ENCODE assay signal across 32 cellular contexts in genomic region chr7:87187120-87187519, GRCh38.
"Had no signal": no experiment of that assay in that cellular context is flagged by ENCODE, and none has a peak within 500 bp of the region (broad histone marks: within the 10 kb centered on the region; RNA-seq: fewer than 3 reads in every experiment).

No MANE protein-coding gene starts in this region.

- DNase-seq: activated CD4-positive, alpha-beta memory T cell treated with anti-CD3 and anti-CD28 coated beads for 36 hours; activated CD4-positive, alpha-beta T cell treated with anti-CD3 and anti-CD28 coated beads for 36 hours; activated CD4-positive, alpha-beta T cell treated with anti-CD3 and anti-CD28 coated beads, Interleukin-2, amount 10 ng/mL, durations not matched to agents 24 days and 14 days; activated CD4-positive, CD25-positive, alpha-beta regulatory T cell; activated CD4-positive, CD25-positive, alpha-beta regulatory T cell treated with anti-CD3 and anti-CD28 coated beads, Interleukin-2, amount 50 U/mL, for 72 hours; activated CD8-positive, alpha-beta memory T cell treated with anti-CD3 and anti-CD28 coated beads, Interleukin-2, amount 50 U/mL, for 48 hours; activated effector memory CD4-positive, alpha-beta T cell treated with anti-CD3 and anti-CD28 coated beads, Interleukin-2, amount 50 U/mL, for 16 hours; activated naive CD4-positive, alpha-beta T cell treated with anti-CD3 and anti-CD28 coated beads for 36 hours; activated naive CD8-positive, alpha-beta T cell treated with anti-CD3 and anti-CD28 coated beads for 36 hours; activated naive CD8-positive, alpha-beta T cell treated with anti-CD3 and anti-CD28 coated beads, Interleukin-2, amount 50 U/mL, for 24 hours; activated T-cell treated with anti-CD3 and anti-CD28 coated beads for 4 hours; activated T-cell treated with anti-CD3 and anti-CD28 coated beads, Interleukin-2, amount 50 U/mL, for 48 hours; adrenal gland; amygdala; aorta; body of pancreas; caudate nucleus; colonic mucosa; effector CD8-positive, alpha-beta T cell; foreskin fibroblast; head of caudate nucleus; T-cell; T1000; WERI-Rb-1 had no signal

- H3K9me3 Mint-ChIP-seq: activated CD4-positive, alpha-beta memory T cell treated with anti-CD3 and anti-CD28 coated beads for 36 hours; activated CD4-positive, alpha-beta T cell treated with anti-CD3 and anti-CD28 coated beads, Interleukin-2, amount 10 ng/mL, durations not matched to agents 24 days and 14 days; activated naive CD4-positive, alpha-beta T cell treated with anti-CD3 and anti-CD28 coated beads for 36 hours; activated naive CD4-positive, alpha-beta T cell treated with anti-CD3 and anti-CD28 coated beads, Interleukin-2, amount 50 U/mL, for 24 hours; activated naive CD8-positive, alpha-beta T cell treated with anti-CD3 and anti-CD28 coated beads for 36 hours; activated naive CD8-positive, alpha-beta T cell treated with anti-CD3 and anti-CD28 coated beads, Interleukin-2, amount 50 U/mL, for 24 hours; activated T-helper 1 cell treated with anti-CD3 and anti-CD28 coated beads, Interleukin-12 subunit alpha, Interleukin-12 subunit beta, Interleukin-2, Interleukin-4 antibody, amounts not matched to agents 30 ng/mL and 10 ng/mL and 1 ng/mL, durations not matched to agents 14 hours and 24 hours and 36 hours; activated T-helper 2 cell treated with anti-CD3 and anti-CD28 coated beads, Interferon-gamma antibody, Interleukin-2, Interleukin-4, amounts not matched to agents 10 μg/mL and 5 μg/mL and 100 μg/mL, durations not matched to agents 14 hours and 24 hours and 36 hours; T-cell; T-helper 1 cell treated with Interleukin-12 subunit alpha and Interleukin-12 subunit beta and Interleukin-4 antibody, amounts not matched to agents 30 μg/mL and 1 μg/mL, for 36 hours; T-helper 2 cell treated with Interferon-gamma antibody and Interleukin-4, amounts not matched to agents 5 μg/mL and 100 μg/mL, for 36 hours had no signal

- H3K4me1 ChIP-seq: adrenal gland, body of pancreas, colonic mucosa had no signal

- H3K27ac Mint-ChIP-seq: activated CD4-positive, alpha-beta T cell treated with anti-CD3 and anti-CD28 coated beads for 36 hours; activated CD4-positive, alpha-beta T cell treated with anti-CD3 and anti-CD28 coated beads, Interleukin-2, amount 10 ng/mL, durations not matched to agents 24 days and 14 days; activated naive CD4-positive, alpha-beta T cell treated with anti-CD3 and anti-CD28 coated beads, Interleukin-2, amount 50 U/mL, for 24 hours; activated naive CD8-positive, alpha-beta T cell treated with anti-CD3 and anti-CD28 coated beads for 36 hours; activated naive CD8-positive, alpha-beta T cell treated with anti-CD3 and anti-CD28 coated beads, Interleukin-2, amount 50 U/mL, for 24 hours; activated T-helper 1 cell treated with anti-CD3 and anti-CD28 coated beads, Interleukin-12 subunit alpha, Interleukin-12 subunit beta, Interleukin-2, Interleukin-4 antibody, amounts not matched to agents 30 ng/mL and 10 ng/mL and 1 ng/mL, durations not matched to agents 14 hours and 24 hours and 36 hours; activated T-helper 2 cell treated with anti-CD3 and anti-CD28 coated beads, Interferon-gamma antibody, Interleukin-2, Interleukin-4, amounts not matched to agents 10 μg/mL and 5 μg/mL and 100 μg/mL, durations not matched to agents 14 hours and 24 hours and 36 hours; T-helper 1 cell treated with Interleukin-12 subunit alpha and Interleukin-12 subunit beta and Interleukin-4 antibody, amounts not matched to agents 30 μg/mL and 1 μg/mL, for 36 hours; T-helper 2 cell treated with Interferon-gamma antibody and Interleukin-4, amounts not matched to agents 5 μg/mL and 100 μg/mL, for 36 hours had no signal

- H3K27me3 Mint-ChIP-seq: activated CD4-positive, alpha-beta memory T cell treated with anti-CD3 and anti-CD28 coated beads for 36 hours; activated CD4-positive, alpha-beta T cell treated with anti-CD3 and anti-CD28 coated beads for 36 hours; activated CD4-positive, alpha-beta T cell treated with anti-CD3 and anti-CD28 coated beads, Interleukin-2, amount 10 ng/mL, durations not matched to agents 24 days and 14 days; activated naive CD4-positive, alpha-beta T cell treated with anti-CD3 and anti-CD28 coated beads, Interleukin-2, amount 50 U/mL, for 24 hours; activated naive CD8-positive, alpha-beta T cell treated with anti-CD3 and anti-CD28 coated beads for 36 hours; activated naive CD8-positive, alpha-beta T cell treated with anti-CD3 and anti-CD28 coated beads, Interleukin-2, amount 50 U/mL, for 24 hours; T-cell had no signal

- H3K4me3 Mint-ChIP-seq: activated CD4-positive, alpha-beta memory T cell treated with anti-CD3 and anti-CD28 coated beads for 36 hours; activated CD4-positive, alpha-beta T cell treated with anti-CD3 and anti-CD28 coated beads for 36 hours; activated CD4-positive, alpha-beta T cell treated with anti-CD3 and anti-CD28 coated beads, Interleukin-2, amount 10 ng/mL, durations not matched to agents 24 days and 14 days; activated naive CD4-positive, alpha-beta T cell treated with anti-CD3 and anti-CD28 coated beads for 36 hours; activated naive CD4-positive, alpha-beta T cell treated with anti-CD3 and anti-CD28 coated beads, Interleukin-2, amount 50 U/mL, for 24 hours; activated naive CD8-positive, alpha-beta T cell treated with anti-CD3 and anti-CD28 coated beads for 36 hours; activated naive CD8-positive, alpha-beta T cell treated with anti-CD3 and anti-CD28 coated beads, Interleukin-2, amount 50 U/mL, for 24 hours; activated T-helper 1 cell treated with anti-CD3 and anti-CD28 coated beads, Interleukin-12 subunit alpha, Interleukin-12 subunit beta, Interleukin-2, Interleukin-4 antibody, amounts not matched to agents 30 ng/mL and 10 ng/mL and 1 ng/mL, durations not matched to agents 14 hours and 24 hours and 36 hours; T-cell; T-helper 1 cell treated with Interleukin-12 subunit alpha and Interleukin-12 subunit beta and Interleukin-4 antibody, amounts not matched to agents 30 μg/mL and 1 μg/mL, for 36 hours; T-helper 2 cell treated with Interferon-gamma antibody and Interleukin-4, amounts not matched to agents 5 μg/mL and 100 μg/mL, for 36 hours had no signal

- ATAC-seq: activated CD4-positive, alpha-beta T cell treated with anti-CD3 and anti-CD28 coated beads for 36 hours; activated naive CD8-positive, alpha-beta T cell treated with anti-CD3 and anti-CD28 coated beads, Interleukin-2, amount 50 U/mL, for 24 hours; body of pancreas; esophagus mucosa had no signal

- H3K9me3 ChIP-seq: adrenal gland, body of pancreas, colonic mucosa had no signal

- H3K27me3 ChIP-seq: adrenal gland, body of pancreas, colonic mucosa had no signal

- H3K4me3 ChIP-seq: adrenal gland, body of pancreas, colonic mucosa had no signal

- H3K27ac ChIP-seq: adrenal gland, body of pancreas, colonic mucosa, WERI-Rb-1 had no signal

- FAIRE-seq: endometrium, frontal cortex had no signal
